ENCODE assay signal across 21 cellular contexts in genomic region chr7:128396357-128396756, GRCh38. TPM values are rescaled to one million over a fixed set of nuclear protein-coding genes. Genes with fewer than 3 reads are reported as not detected.
DNase-seq lines count a peak whose midpoint lies in the region; ATAC-seq, FAIRE-seq and TF ChIP-seq lines count a peak whose summit lies in the region.
"Had no signal": no experiment of that assay in that cellular context is flagged by ENCODE, and none has a peak within 500 bp of the region (broad histone marks: within the 10 kb centered on the region; RNA-seq: fewer than 3 reads in every experiment).

No MANE protein-coding gene starts in this region.

- no peaks in the 10 kb centered on the region for H3K27me3 ChIP-seq in K562 (ENCODE audit: control insufficient read depth in 2 of 2, insufficient read depth in 2 of 2, low read length in 2 of 2)
- H3K27me3 ChIP-seq in osteoblast (ENCODE audit: insufficient read depth, low read length): no peaks in the 10 kb centered on the region
- H3K27me3 ChIP-seq: BLaER1 had no signal

- no peak for TF ChIP-seq POLR2A in K562 (conservative IDR thresholded peaks at IDR 0.05)

- peaks cover 8% of the 10 kb centered on the region; the same call in 1 of the 2 replicates for H4K20me1 ChIP-seq in K562 (replicated peaks; ENCODE audit: control insufficient read depth, insufficient read depth, low read length)
- H4K20me1 ChIP-seq in osteoblast (ENCODE audit: insufficient read depth, low read length): peaks cover 8% of the 10 kb centered on the region

- TF ChIP-seq CTCF in K562 (IDR thresholded peaks at IDR 0.05 in 2 of 3, conservative IDR thresholded peaks at IDR 0.05 in 1 of 3; ENCODE audit: insufficient read depth in 2 of 3, low read depth in 1 of 3, low read length in 3 of 3) (no peak), osteoblast (IDR thresholded peaks at IDR 0.05; ENCODE audit: extremely low read depth, low read depth, low read length) (no peak)

- DNase-seq in Right ventricle myocardium inferior (ENCODE audit: missing footprints) (peak; percentile 2), left cardiac atrium (no peak), K562 (ENCODE audit: extremely low read depth in 1 of 4, low spot score in 3 of 4) (no peak), osteoblast (ENCODE audit: insufficient read length, low spot score, missing footprints) (peak; percentile 72), glomerular visceral epithelial cell (ENCODE audit: extremely low spot score) (no peak), MV-4-11 (lab: John Stamatoyannopoulos, UW) (no peak)
- DNase-seq: Caco-2; CD4-positive, CD25-positive, alpha-beta regulatory T cell; CD8-positive, alpha-beta T cell; DMS153; DND-41; GOT3; HCEC 1CT had no signal

- H3K9ac ChIP-seq in K562 (ENCODE audit: insufficient read depth in 1 of 2, low read depth in 2 of 2, low read length in 2 of 2): no peak overlapping the region
- H3K9ac ChIP-seq: BLaER1 had no signal

- H3K4me2 ChIP-seq in K562 (ENCODE audit: insufficient read depth, low read length) (no peak overlapping the region), osteoblast (ENCODE audit: insufficient read depth, low read length) (no peak overlapping the region)
- H3K4me2 ChIP-seq: BLaER1 had no signal

- FAIRE-seq in K562 (lab: Jason Lieb, UNC): no peak
- FAIRE-seq: A204.1, G401.6, GM12892, H54 had no signal

- WGBS in K562 (ENCODE audit: insufficient coverage, low coverage, missing lambda C conversion rate): 92% methylated on average over 11 of the region's 11 CpGs

- H3K9me1 ChIP-seq in K562 (ENCODE audit: control insufficient read depth, insufficient read depth, low read length): no peaks in the 10 kb centered on the region

- H3K27ac ChIP-seq in K562 (ENCODE audit: extremely low read depth, low read depth, low read length): no peak overlapping the region
- no peak overlapping the region for H3K27ac ChIP-seq in osteoblast (ENCODE audit: low read depth, low read length)
- H3K27ac ChIP-seq: 22Rv1, BLaER1, C4-2B had no signal

- H2AFZ ChIP-seq in K562 (ENCODE audit: low read depth, low read length): no peak overlapping the region
- no peak overlapping the region for H2AFZ ChIP-seq in osteoblast (ENCODE audit: low read length)

- no peak for TF ChIP-seq EP300 in K562 (IDR thresholded peaks at IDR 0.05; ENCODE audit: low read length)

- H3K4me3 ChIP-seq in K562 (no peak overlapping the region), osteoblast (ENCODE audit: insufficient read depth, low read length) (no peak overlapping the region)
- H3K4me3 ChIP-seq: BLaER1 had no signal

- POLR2A ChIA-PET in K562 (lab: Yijun Ruan, JAX): no interaction called here

- H3K4me1 ChIP-seq in K562 (replicated peaks in 1 of 2; ENCODE audit: control insufficient read depth in 2 of 2, insufficient read depth in 2 of 2, low read length in 2 of 2) (peaks cover 0 to 15% of the 10 kb centered on the region in 2 experiments; a peak in 1 of 5 replicates), osteoblast (ENCODE audit: insufficient read depth, low read length) (no peaks in the 10 kb centered on the region)
- H3K4me1 ChIP-seq: Caco-2 had no signal

- intact Hi-C loops in Right ventricle myocardium inferior (cut with DNase I) (no loop called here), left cardiac atrium (cut with DNase I) (no loop called here), K562 (cut with micrococcal nuclease) (no loop called here)

- H3K9me3 ChIP-seq in K562 (replicated peaks; ENCODE audit: control insufficient read depth, insufficient read depth, low read depth, low read length) (no peaks in the 10 kb centered on the region), osteoblast (ENCODE audit: low read depth, low read length) (no peaks in the 10 kb centered on the region)
- H3K9me3 ChIP-seq: BLaER1, Caco-2 had no signal

- CTCF ChIA-PET in K562 (lab: Yijun Ruan, JAX; ENCODE audit: low intra/inter-chr PET ratio): interaction anchor here (8.2 kb wide), 1 partner anchor 29 kb away, joined by 134 read pairs; no protein-coding TSS in a partner anchor

- H3K36me3 ChIP-seq in K562 (ENCODE audit: control insufficient read depth, insufficient read depth, low read length): peaks cover 89% of the 10 kb centered on the region
- H3K36me3 ChIP-seq in osteoblast (ENCODE audit: insufficient read depth, low read length): peaks cover 63% of the 10 kb centered on the region

- in situ Hi-C loops in K562 (cut with MboI): no loop called here

- ATAC-seq in Right ventricle myocardium inferior: no peak
- ATAC-seq in left cardiac atrium: no peak
- ATAC-seq in K562: no peak
- ATAC-seq: CD8-positive, alpha-beta T cell had no signal

- H3K79me2 ChIP-seq in K562 (ENCODE audit: control insufficient read depth, insufficient read depth, low read length): no peaks in the 10 kb centered on the region
- H3K79me2 ChIP-seq in osteoblast (ENCODE audit: insufficient read depth, low read length): no peaks in the 10 kb centered on the region

- TF ChIP-seq RAD21 in K562 (CRISPR knock-in tag; conservative IDR thresholded peaks at IDR 0.05 in 1 of 2, IDR thresholded peaks at IDR 0.05 in 1 of 2): no peak

- no TSS peak for BruUV-seq in K562 (replicated peaks; lab: Mats Ljungman, UMichigan)

RNA-seq across cellular contexts. Expression of gene IMPDH1, which starts 13.4 kb away (rescaled TPM):
- total RNA-seq in Right ventricle myocardium inferior (25.5 TPM), left cardiac atrium (10 to 100 TPM; 31.2 to 34.1 TPM), K562 (2014; rRNA removed) (86.8 and 118 TPM in 2 replicates), K562 (2014; rRNA removed; fragmentation: Illumina TruSeq; extraction: Trizol) (29.0 and 42.9 TPM in 2 replicates), K562 (2015; rRNA removed; fragmentation: Illumina TruSeq; extraction: Trizol) (60.6 and 64.3 TPM in 2 replicates), K562 (2021) (118 TPM in 2 replicates), osteoblast (31.5 and 35.8 TPM in 2 replicates)
- total RNA-seq in K562 (2011; cell fraction: chromatin; rRNA removed; ENCODE audit: low replicate concordance): 140 and 407 TPM in 2 replicates
- total RNA-seq in K562 (2011; cell fraction: nucleolus; rRNA removed): 199 and 212 TPM in 2 replicates
- total RNA-seq in K562 (2011; cell fraction: nucleoplasm; rRNA removed): 141 and 147 TPM in 2 replicates
- polyA plus RNA-seq in K562 (2011; rRNA removed) (54.9 and 72.4 TPM in 2 replicates), K562 (2014; fragmentation: Illumina TruSeq; extraction: Trizol) (59.8 and 76.3 TPM in 2 replicates), K562 (2014; fragmentation: Nextera tagmentation; extraction: Ambion mirVana) (1 to 10 TPM in 1 of 2 experiments, under 1 TPM in 1; 0.80 to 2.1 TPM), K562 (2014; rRNA removed) (84.7 and 89.0 TPM in 2 replicates)
- polyA plus RNA-seq in K562 (2011; cell fraction: cytosol; rRNA removed): 54.0 and 156 TPM in 2 replicates
- polyA plus RNA-seq in K562 (2011; cell fraction: nucleus; rRNA removed): 208 and 316 TPM in 2 replicates
- 79.3 and 81.1 TPM in 2 replicates for polyA plus RNA-seq in K562 (2012)
- 24.1 and 78.3 TPM in 2 replicates for polyA minus RNA-seq in K562 (2011; rRNA and poly(A)+ RNA removed)
- polyA minus RNA-seq in K562 (2011; cell fraction: cytosol; rRNA and poly(A)+ RNA removed): 48.6 and 69.1 TPM in 2 replicates
- polyA minus RNA-seq in K562 (2011; cell fraction: nucleus; rRNA and poly(A)+ RNA removed): 81.0 and 88.0 TPM in 2 replicates

RNA-seq across cellular contexts. Expression of gene PRRT4, which starts 34.9 kb away (rescaled TPM):
- 2.7 TPM for total RNA-seq in Right ventricle myocardium inferior
- total RNA-seq in left cardiac atrium: 1 to 10 TPM; 1.8 to 7.1 TPM
- total RNA-seq in K562 (2011; cell fraction: chromatin; rRNA removed; ENCODE audit: low replicate concordance): 0.16 TPM in 1 of 2 replicates, not detected in the other
- total RNA-seq in K562 (2011; cell fraction: nucleolus; rRNA removed): not detected in 2 replicates
- total RNA-seq in K562 (2011; cell fraction: nucleoplasm; rRNA removed): not detected in 2 replicates
- 0.04 TPM in 1 of 2 replicates, not detected in the other for total RNA-seq in K562 (2014; rRNA removed)
- not detected in 2 replicates for total RNA-seq in K562 (2014; rRNA removed; fragmentation: Illumina TruSeq; extraction: Trizol)
- total RNA-seq in K562 (2015; rRNA removed; fragmentation: Illumina TruSeq; extraction: Trizol): not detected in 2 replicates
- total RNA-seq in K562 (2021): not detected in 2 replicates
- 0.09 TPM in 1 of 2 replicates, not detected in the other for polyA plus RNA-seq in K562 (2011; rRNA removed)
- 0.09 and 0.19 TPM in 2 replicates for polyA plus RNA-seq in K562 (2011; cell fraction: cytosol; rRNA removed)
- polyA plus RNA-seq in K562 (2011; cell fraction: nucleus; rRNA removed): 0.24 and 0.48 TPM in 2 replicates
- not detected in 2 replicates for polyA plus RNA-seq in K562 (2012)
- polyA plus RNA-seq in K562 (2014; fragmentation: Illumina TruSeq; extraction: Trizol): not detected in 2 replicates
- not detected for polyA plus RNA-seq in K562 (2014; fragmentation: Nextera tagmentation; extraction: Ambion mirVana)
- polyA plus RNA-seq in K562 (2014; rRNA removed): not detected in 2 replicates
- polyA minus RNA-seq in K562 (2011; rRNA and poly(A)+ RNA removed): not detected in 2 replicates
- not detected in 2 replicates for polyA minus RNA-seq in K562 (2011; cell fraction: cytosol; rRNA and poly(A)+ RNA removed)
- polyA minus RNA-seq in K562 (2011; cell fraction: nucleus; rRNA and poly(A)+ RNA removed): not detected in 2 replicates
- not detected in 2 replicates for total RNA-seq in osteoblast
- polyA plus RNA-seq: AG04450 had no signal

RNA-seq across cellular contexts. Expression of gene RBM28, which starts 52.6 kb away (rescaled TPM):
- 31.7 TPM for total RNA-seq in Right ventricle myocardium inferior
- total RNA-seq in left cardiac atrium: 10 to 100 TPM; 25.4 to 33.9 TPM
- total RNA-seq in K562 (2011; cell fraction: chromatin; rRNA removed; ENCODE audit: low replicate concordance): 118 and 308 TPM in 2 replicates
- 64.4 and 65.7 TPM in 2 replicates for total RNA-seq in K562 (2011; cell fraction: nucleolus; rRNA removed)
- total RNA-seq in K562 (2011; cell fraction: nucleoplasm; rRNA removed): 89.0 and 98.2 TPM in 2 replicates
- 123 and 127 TPM in 2 replicates for total RNA-seq in K562 (2014; rRNA removed)
- total RNA-seq in K562 (2014; rRNA removed; fragmentation: Illumina TruSeq; extraction: Trizol): 138 and 165 TPM in 2 replicates
- total RNA-seq in K562 (2015; rRNA removed; fragmentation: Illumina TruSeq; extraction: Trizol): 128 and 141 TPM in 2 replicates
- 146 and 157 TPM in 2 replicates for total RNA-seq in K562 (2021)
- 74.9 and 112 TPM in 2 replicates for polyA plus RNA-seq in K562 (2011; rRNA removed)
- 24.3 and 28.4 TPM in 2 replicates for polyA plus RNA-seq in K562 (2011; cell fraction: cytosol; rRNA removed)
- 226 and 227 TPM in 2 replicates for polyA plus RNA-seq in K562 (2011; cell fraction: nucleus; rRNA removed)
- polyA plus RNA-seq in K562 (2012): 70.1 and 117 TPM in 2 replicates
- 133 and 148 TPM in 2 replicates for polyA plus RNA-seq in K562 (2014; fragmentation: Illumina TruSeq; extraction: Trizol)
- polyA plus RNA-seq in K562 (2014; fragmentation: Nextera tagmentation; extraction: Ambion mirVana): 100 to 1,000 TPM in 1 of 2 experiments, 10 to 100 TPM in 1; 65.8 to 122 TPM
- polyA plus RNA-seq in K562 (2014; rRNA removed): 139 and 213 TPM in 2 replicates
- 67.2 and 67.5 TPM in 2 replicates for polyA minus RNA-seq in K562 (2011; rRNA and poly(A)+ RNA removed)
- polyA minus RNA-seq in K562 (2011; cell fraction: cytosol; rRNA and poly(A)+ RNA removed): 37.2 and 38.0 TPM in 2 replicates
- polyA minus RNA-seq in K562 (2011; cell fraction: nucleus; rRNA and poly(A)+ RNA removed): 31.8 and 54.4 TPM in 2 replicates
- total RNA-seq in osteoblast: 12.1 and 16.6 TPM in 2 replicates

RNA-seq across cellular contexts. Expression of gene HILPDA, which starts 59.3 kb away (rescaled TPM):
- total RNA-seq in Right ventricle myocardium inferior (5.9 TPM), left cardiac atrium (10 to 100 TPM in 1 of 2 donors, 1 to 10 TPM in 1; 9.7 to 15.2 TPM), K562 (2014; rRNA removed) (8.3 and 14.2 TPM in 2 replicates), K562 (2014; rRNA removed; fragmentation: Illumina TruSeq; extraction: Trizol) (14.5 and 16.7 TPM in 2 replicates), K562 (2015; rRNA removed; fragmentation: Illumina TruSeq; extraction: Trizol) (23.0 and 23.5 TPM in 2 replicates), K562 (2021) (10.5 and 10.7 TPM in 2 replicates), osteoblast (10.9 and 13.8 TPM in 2 replicates)
- total RNA-seq in K562 (2011; cell fraction: chromatin; rRNA removed; ENCODE audit: low replicate concordance): 42.5 and 74.9 TPM in 2 replicates
- 69.3 and 79.4 TPM in 2 replicates for total RNA-seq in K562 (2011; cell fraction: nucleolus; rRNA removed)
- total RNA-seq in K562 (2011; cell fraction: nucleoplasm; rRNA removed): 70.7 and 78.6 TPM in 2 replicates
- polyA plus RNA-seq in K562 (2011; rRNA removed) (71.8 and 102 TPM in 2 replicates), K562 (2014; fragmentation: Illumina TruSeq; extraction: Trizol) (18.9 and 26.0 TPM in 2 replicates), K562 (2014; fragmentation: Nextera tagmentation; extraction: Ambion mirVana) (10 to 100 TPM; 28.6 to 40.5 TPM), K562 (2014; rRNA removed) (16.4 and 25.5 TPM in 2 replicates)
- polyA plus RNA-seq in K562 (2011; cell fraction: cytosol; rRNA removed): 68.1 and 117 TPM in 2 replicates
- polyA plus RNA-seq in K562 (2011; cell fraction: nucleus; rRNA removed): 37.3 and 64.2 TPM in 2 replicates
- 13.2 and 14.2 TPM in 2 replicates for polyA plus RNA-seq in K562 (2012)
- 29.9 and 51.9 TPM in 2 replicates for polyA minus RNA-seq in K562 (2011; rRNA and poly(A)+ RNA removed)
- polyA minus RNA-seq in K562 (2011; cell fraction: cytosol; rRNA and poly(A)+ RNA removed): 11.6 and 15.9 TPM in 2 replicates
- polyA minus RNA-seq in K562 (2011; cell fraction: nucleus; rRNA and poly(A)+ RNA removed): 19.5 and 63.9 TPM in 2 replicates

Comparison
In these comparisons a context has a peak if more than half of its experiments do, and no peak if none do; other contexts are left out.
1. DNase-seq: peak in Right ventricle myocardium inferior (single experiment) and osteoblast (single experiment); none in left cardiac atrium (single experiment), K562 (0 of 4), glomerular visceral epithelial cell (single experiment) and MV-4-11 (single experiment).